ENCODE assay signal across 10 cellular contexts in genomic region chrX:87583679-87584078, GRCh38.
DNase-seq lines count a peak whose midpoint lies in the region; TF ChIP-seq lines count a peak whose summit lies in the region.
"Had no signal": no experiment of that assay in that cellular context is flagged by ENCODE, and none has a peak within 500 bp of the region (broad histone marks: within the 10 kb centered on the region; RNA-seq: fewer than 3 reads in every experiment).

No MANE protein-coding gene starts in this region.

- H3K4me3 Mint-ChIP-seq in activated CD4-positive, alpha-beta T cell treated with anti-CD3 and anti-CD28 coated beads, Interleukin-2, amount 10 ng/mL, durations not matched to agents 24 days and 14 days: no peak overlapping the region
- H3K4me3 Mint-ChIP-seq in endodermal cell (no peak overlapping the region), progenitor cell of endocrine pancreas (ENCODE audit: low read depth) (no peak overlapping the region)
- H3K4me3 Mint-ChIP-seq: IgD-negative memory B cell had no signal

- H3K4me1 Mint-ChIP-seq in activated CD4-positive, alpha-beta T cell treated with anti-CD3 and anti-CD28 coated beads, Interleukin-2, amount 10 ng/mL, durations not matched to agents 24 days and 14 days: no peaks in the 10 kb centered on the region
- H3K4me1 Mint-ChIP-seq in endodermal cell: no peaks in the 10 kb centered on the region
- no peaks in the 10 kb centered on the region for H3K4me1 Mint-ChIP-seq in progenitor cell of endocrine pancreas (ENCODE audit: low read depth)
- H3K4me1 Mint-ChIP-seq: IgD-negative memory B cell had no signal

- H3K4me1 ChIP-seq in endodermal cell (ENCODE audit: control insufficient read depth, insufficient read depth, low read length): no peaks in the 10 kb centered on the region
- H3K4me1 ChIP-seq: BLaER1 had no signal

- no peak overlapping the region for H3K9ac ChIP-seq in endodermal cell (ENCODE audit: extremely low read depth, low read length, poor library complexity, severe bottlenecking)
- H3K9ac ChIP-seq: BLaER1 had no signal

- H3K9me3 Mint-ChIP-seq in activated CD4-positive, alpha-beta T cell treated with anti-CD3 and anti-CD28 coated beads, Interleukin-2, amount 10 ng/mL, durations not matched to agents 24 days and 14 days: no peaks in the 10 kb centered on the region
- H3K9me3 Mint-ChIP-seq in endodermal cell (peaks cover 9% of the 10 kb centered on the region), progenitor cell of endocrine pancreas (ENCODE audit: low read depth) (peaks cover 6% of the 10 kb centered on the region)

- DNase-seq in activated CD4-positive, alpha-beta T cell treated with anti-CD3 and anti-CD28 coated beads for 48 hours: peak; percentile 1
- no peak for DNase-seq in activated CD4-positive, alpha-beta T cell treated with anti-CD3 and anti-CD28 coated beads, Interleukin-2, amount 10 ng/mL, durations not matched to agents 24 days and 14 days
- DNase-seq in NCI-H1694 (lab: John Stamatoyannopoulos, UW) (peak; percentile 0), endodermal cell (peak; percentile 84), progenitor cell of endocrine pancreas (ENCODE audit: low spot score, unreplicated experiment) (no peak), putamen (ENCODE audit: low spot score) (no peak), T-helper 9 cell (no peak)
- no peak for DNase-seq in stimulated activated naive CD4-positive, alpha-beta T cell (lab: John Stamatoyannopoulos, UW)

- H3K27me3 ChIP-seq in endodermal cell (ENCODE audit: control insufficient read depth, insufficient read depth, low read length, poor library complexity, severe bottlenecking): no peaks in the 10 kb centered on the region

- 79% methylated on average over 1 of the region's 1 CpG; no CpG with 5 or more reads in 1 of the 2 experiments for WGBS in endodermal cell (ENCODE audit: insufficient coverage in 1 of 2, insufficient read length in 1 of 2), 2 experiments

- no peak overlapping the region for H3K27ac Mint-ChIP-seq in activated CD4-positive, alpha-beta T cell treated with anti-CD3 and anti-CD28 coated beads, Interleukin-2, amount 10 ng/mL, durations not matched to agents 24 days and 14 days
- H3K27ac Mint-ChIP-seq in endodermal cell (no peak overlapping the region), progenitor cell of endocrine pancreas (no peak overlapping the region)
- H3K27ac Mint-ChIP-seq: IgD-negative memory B cell had no signal

- H3K9me3 ChIP-seq in endodermal cell (ENCODE audit: control insufficient read depth, low read length): no peaks in the 10 kb centered on the region
- H3K9me3 ChIP-seq: BLaER1 had no signal

- no peak overlapping the region for H3K27ac ChIP-seq in endodermal cell (ENCODE audit: low read depth, low read length)
- H3K27ac ChIP-seq: BLaER1 had no signal

- no peaks in the 10 kb centered on the region for H3K36me3 ChIP-seq in endodermal cell (ENCODE audit: control insufficient read depth, insufficient read depth, low read length)
- H3K36me3 ChIP-seq: BLaER1 had no signal

- intact Hi-C loops in activated CD4-positive, alpha-beta T cell treated with anti-CD3 and anti-CD28 coated beads, Interleukin-2, amount 10 ng/mL, durations not matched to agents 24 days and 14 days (cut with micrococcal nuclease): no loop called here

- no peaks in the 10 kb centered on the region for H3K36me3 Mint-ChIP-seq in activated CD4-positive, alpha-beta T cell treated with anti-CD3 and anti-CD28 coated beads, Interleukin-2, amount 10 ng/mL, durations not matched to agents 24 days and 14 days (ENCODE audit: low read depth)
- H3K36me3 Mint-ChIP-seq in endodermal cell (ENCODE audit: low read depth): peaks cover 20% of the 10 kb centered on the region
- H3K36me3 Mint-ChIP-seq in progenitor cell of endocrine pancreas (ENCODE audit: insufficient read depth): no peaks in the 10 kb centered on the region
- H3K36me3 Mint-ChIP-seq: IgD-negative memory B cell had no signal

- peak; percentile 89 for TF ChIP-seq CTCF in endodermal cell (conservative IDR thresholded peaks at IDR 0.05)
- peak; percentile 62 for TF ChIP-seq CTCF in progenitor cell of endocrine pancreas (IDR thresholded peaks at IDR 0.05; ENCODE audit: unreplicated experiment)

- no peak overlapping the region for H3K4me3 ChIP-seq in endodermal cell (ENCODE audit: low read length)
- H3K4me3 ChIP-seq: BLaER1 had no signal

- no peaks in the 10 kb centered on the region for H3K27me3 Mint-ChIP-seq in activated CD4-positive, alpha-beta T cell treated with anti-CD3 and anti-CD28 coated beads, Interleukin-2, amount 10 ng/mL, durations not matched to agents 24 days and 14 days
- no peaks in the 10 kb centered on the region for H3K27me3 Mint-ChIP-seq in endodermal cell (ENCODE audit: insufficient read depth)
- no peaks in the 10 kb centered on the region for H3K27me3 Mint-ChIP-seq in progenitor cell of endocrine pancreas
- H3K27me3 Mint-ChIP-seq: IgD-negative memory B cell had no signal

Comparison
In these comparisons a context has a peak if more than half of its experiments do, and no peak if none do; other contexts are left out.
1. DNase-seq: peak in activated CD4-positive, alpha-beta T cell treated with anti-CD3 and anti-CD28 coated beads for 48 hours (single experiment), NCI-H1694 (single experiment) and endodermal cell (single experiment); none in activated CD4-positive, alpha-beta T cell treated with anti-CD3 and anti-CD28 coated beads, Interleukin-2, amount 10 ng/mL, durations not matched to agents 24 days and 14 days (single experiment), progenitor cell of endocrine pancreas (single experiment), putamen (single experiment), stimulated activated naive CD4-positive, alpha-beta T cell (0 of 6) and T-helper 9 cell (single experiment).